ENCODE assay signal across 26 cellular contexts in the genomic region with DNA sequence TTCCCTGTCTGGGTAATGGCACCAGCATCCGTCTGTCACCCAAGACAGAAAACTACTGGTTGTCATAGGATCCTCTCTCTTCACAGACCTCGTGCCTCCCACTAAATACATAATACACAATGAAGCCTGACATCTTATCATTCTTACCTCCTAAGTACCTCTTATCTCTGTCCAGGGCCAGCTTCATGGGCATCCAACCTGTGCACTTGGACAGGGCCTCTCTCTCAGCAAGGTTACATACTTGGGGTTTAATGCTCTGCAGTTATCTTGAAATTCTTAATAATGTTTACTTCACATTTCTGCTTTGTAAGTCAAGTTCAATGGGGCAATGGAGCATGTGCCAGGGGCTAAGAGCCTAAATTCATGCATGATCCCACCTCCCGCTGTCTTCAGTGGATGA.
"Had no signal": no experiment of that assay in that cellular context is flagged by ENCODE, and none has a peak within 500 bp of the region (broad histone marks: within the 10 kb centered on the region; RNA-seq: fewer than 3 reads in every experiment).

No MANE protein-coding gene starts in this region.

- H3K4me3 ChIP-seq: coronary artery, dorsolateral prefrontal cortex had no signal

- ATAC-seq: activated CD4-positive, CD25-positive, alpha-beta regulatory T cell treated with anti-CD3 and anti-CD28 coated beads, Interleukin-2, amount 50 U/mL, for 24 hours; activated CD8-positive, alpha-beta T cell treated with anti-CD3 and anti-CD28 coated beads for 36 hours; activated T-cell treated with anti-CD3 and anti-CD28 coated beads, Interleukin-2, amount 50 U/mL, for 4 hours; activated T-helper 17 cell treated with anti-CD3 and anti-CD28 coated beads, Interleukin-2, amount 50 U/mL, for 72 hours; esophagus mucosa; T-helper 17 cell had no signal

- H3K27ac ChIP-seq: brain microvascular endothelial cell, coronary artery, dorsolateral prefrontal cortex, WERI-Rb-1 had no signal

- H3K27me3 ChIP-seq: brain microvascular endothelial cell, dorsolateral prefrontal cortex had no signal

- DNase-seq: activated B cell treated with CpG ODN at 0.5 μM for 24 hours; activated CD4-positive, alpha-beta T cell treated with anti-CD3 and anti-CD28 coated beads for 48 hours; activated CD4-positive, alpha-beta T cell treated with anti-CD3 and anti-CD28 coated beads, Interleukin-2, amount 50 U/mL, for 1 hour; activated CD4-positive, alpha-beta T cell treated with anti-CD3 and anti-CD28 coated beads, Interleukin-2, amount 50 U/mL, for 48 hours; activated CD8-positive, alpha-beta memory T cell treated with anti-CD3 and anti-CD28 coated beads for 24 hours; activated CD8-positive, alpha-beta T cell treated with anti-CD3 and anti-CD28 coated beads for 36 hours; activated effector memory CD4-positive, alpha-beta T cell treated with Interleukin-2 at 50 U/mL for 16 hours; activated gamma-delta T cell treated with Interleukin-2 at 50 U/mL for 16 hours; activated naive CD4-positive, alpha-beta T cell treated with anti-CD3 and anti-CD28 coated beads, Interleukin-2, amount 50 U/mL, for 16 hours; activated naive CD4-positive, alpha-beta T cell treated with Interleukin-2 at 50 U/mL for 16 hours; activated T-cell treated with anti-CD3 and anti-CD28 coated beads, Interleukin-2, amount 50 U/mL, for 4 hours; amniotic stem cell; anterior cingulate cortex; brain microvascular endothelial cell; dorsolateral prefrontal cortex; effector memory CD4-positive, alpha-beta T cell; endodermal cell; foreskin fibroblast; head of caudate nucleus; T-helper 17 cell; T1000; WERI-Rb-1 had no signal

- H3K36me3 ChIP-seq: brain microvascular endothelial cell, WERI-Rb-1 had no signal
